ENCODE assay signal across 2 cellular contexts in genomic region chr7:77690289-77690688, GRCh38.
TF ChIP-seq lines count a peak whose summit lies in the region.

No MANE protein-coding gene starts in this region.

TF ChIP-seq in IMR-90, 13 proteins besides CTCF, POLR2A, EP300 and RAD21 (continued from another document):
- TF ChIP-seq MAZ (IDR thresholded peaks at IDR 0.05; ENCODE audit: borderline replicate concordance, low read depth, low read length) (no peak), SMC3 (IDR thresholded peaks at IDR 0.05; ENCODE audit: low read depth, low read length) (no peak), RCOR1 (IDR thresholded peaks at IDR 0.05; ENCODE audit: insufficient replicate concordance, low read length) (no peak), NFE2L2 (IDR thresholded peaks at IDR 0.05; ENCODE audit: low read depth, low read length) (no peak), RFX5 (IDR thresholded peaks at IDR 0.05; ENCODE audit: low read depth, low read length) (no peak), USF2 (IDR thresholded peaks at IDR 0.05; ENCODE audit: low read depth, low read length) (no peak), MXI1 (IDR thresholded peaks at IDR 0.05; ENCODE audit: borderline replicate concordance, low read depth, low read length) (no peak), ELK1 (IDR thresholded peaks at IDR 0.05; ENCODE audit: borderline replicate concordance, low read depth, low read length) (no peak), CEBPB (IDR thresholded peaks at IDR 0.05; ENCODE audit: low read depth, low read length) (no peak), FOS (IDR thresholded peaks at IDR 0.05; ENCODE audit: low read depth, low read length) (no peak), MAFK (IDR thresholded peaks at IDR 0.05; ENCODE audit: low read depth, low read length) (no peak), BHLHE40 (IDR thresholded peaks at IDR 0.05; ENCODE audit: low read depth, low read length) (no peak)

TF ChIP-seq in GM23338, 12 proteins besides CTCF, POLR2A, EP300 and RAD21 (continued from another document):
- TF ChIP-seq NANOG (IDR thresholded peaks at IDR 0.05; ENCODE audit: borderline replicate concordance) (no peak), ZNF331 (CRISPR knock-in tag; IDR thresholded peaks at IDR 0.05; ENCODE audit: low read depth) (no peak), EZH2 (IDR thresholded peaks at IDR 0.05; ENCODE audit: low read depth, unreplicated experiment) (no peak), ZNF462 (CRISPR knock-in tag; IDR thresholded peaks at IDR 0.05) (no peak), POLR2AphosphoS5 (IDR thresholded peaks at IDR 0.05; ENCODE audit: low read depth) (no peak), CREB1 (CRISPR knock-in tag; IDR thresholded peaks at IDR 0.05; ENCODE audit: low read depth) (no peak), STAT1 (IDR thresholded peaks at IDR 0.05; ENCODE audit: unreplicated experiment) (no peak), ZNF114 (CRISPR knock-in tag; IDR thresholded peaks at IDR 0.05) (no peak), REST (IDR thresholded peaks at IDR 0.05; ENCODE audit: unreplicated experiment) (no peak), ETS1 (IDR thresholded peaks at IDR 0.05) (no peak), JUNB (IDR thresholded peaks at IDR 0.05; ENCODE audit: unreplicated experiment) (no peak)
TF ChIP-seq in GM23338: peak in this region for 0.
